23 cellular contexts compared by ENCODE assay signal in the genomic region with DNA sequence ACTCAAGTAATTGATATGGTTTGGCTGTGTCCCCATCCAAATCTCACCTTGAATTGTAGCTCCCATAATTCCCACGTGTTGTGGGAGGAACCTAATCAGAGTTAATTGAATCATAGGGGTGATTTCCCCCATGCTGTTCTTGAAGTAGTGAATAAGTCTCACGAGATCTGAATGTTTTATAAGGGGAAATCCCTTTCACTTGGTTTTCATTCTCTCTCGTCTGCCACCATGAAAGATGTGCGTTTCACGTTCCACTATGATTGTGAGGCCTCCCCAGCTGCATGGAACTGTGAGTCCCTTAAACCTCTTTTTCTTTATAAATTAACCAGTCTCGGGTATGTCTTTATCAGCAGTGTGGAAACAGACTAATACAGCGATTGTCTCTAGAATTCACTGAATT.
A peak's percentile ranks its signal among the peaks of the same experiment; 100 is the strongest.
DNase-seq lines count a peak whose midpoint lies in the region; ATAC-seq, FAIRE-seq and TF ChIP-seq lines count a peak whose summit lies in the region.
"Had no signal": no experiment of that assay in that cellular context is flagged by ENCODE, and none has a peak within 500 bp of the region (broad histone marks: within the 10 kb centered on the region; RNA-seq: fewer than 3 reads in every experiment).

No MANE protein-coding gene starts in this region.

- peak overlapping the region; percentile 83 for H2BK20ac ChIP-seq in IMR-90 (ENCODE audit: low read depth, low read length)

- no peaks in the 10 kb centered on the region for H3K27me3 Mint-ChIP-seq in activated T-cell treated with anti-CD3 and anti-CD28 coated beads, Interleukin-2, amount 50 U/mL, for 4 hours (ENCODE audit: low read depth)
- H3K27me3 Mint-ChIP-seq in stimulated activated memory B cell treated with anti-CD40 and anti-IgM and Interleukin-4, amounts not matched to agents 10 μg/mL and 1 μg/mL and 100 μg/mL, for 72 hours, result no peaks in the 10 kb centered on the region
- H3K27me3 Mint-ChIP-seq: activated naive CD4-positive, alpha-beta T cell treated with anti-CD3 and anti-CD28 coated beads, Interleukin-2, amount 50 U/mL, for 24 hours; naive thymus-derived CD8-positive, alpha-beta T cell had no signal

- ATAC-seq in activated T-cell treated with anti-CD3 and anti-CD28 coated beads, Interleukin-2, amount 50 U/mL, for 4 hours, result peak; percentile 73 to 83
- ATAC-seq in IMR-90 (ENCODE audit: low read depth), result peak; percentile 10; the same call in 1 of the 2 replicates
- ATAC-seq in stimulated activated memory B cell treated with anti-CD40 and anti-IgM and Interleukin-4, amounts not matched to agents 10 μg/mL and 1 μg/mL and 100 μg/mL, for 72 hours, result peak; percentile 53
- ATAC-seq: HCT116; naive thymus-derived CD8-positive, alpha-beta T cell; pancreas had no signal

- peak overlapping the region; percentile 15; the same call in 1 of the 3 replicates for H2BK15ac ChIP-seq in IMR-90 (ENCODE audit: low read depth, low read length)

- H2AK9ac ChIP-seq in IMR-90 (replicated peaks; ENCODE audit: low read depth, low read length, poor library complexity), result no peak overlapping the region

- peak overlapping the region; percentile 71 for H3K4ac ChIP-seq in IMR-90 (ENCODE audit: low read depth, low read length)

- H2AK5ac ChIP-seq in IMR-90 (ENCODE audit: low read depth, low read length), result peak overlapping the region; percentile 42; the same call in 1 of the 2 replicates

- H4K20me1 ChIP-seq in IMR-90 (ENCODE audit: insufficient read depth, low read length), result no peaks in the 10 kb centered on the region

- H3K79me1 ChIP-seq in IMR-90 (ENCODE audit: low read depth in 1 of 2, low read length in 2 of 2), result peaks cover 4 to 13% of the 10 kb centered on the region in 2 experiments; a peak in 3 of 4 replicates

- H4K5ac ChIP-seq in IMR-90 (ENCODE audit: low read depth, low read length), result peak overlapping the region; percentile 100

- BruUV-seq in IMR-90 (replicated peaks; lab: Mats Ljungman, UMichigan), result no TSS peak

- no peak overlapping the region for H3K9ac ChIP-seq in IMR-90 (ENCODE audit: low read depth, low read length)

- peaks cover 8% of the 10 kb centered on the region; the same call in 1 of the 2 replicates for H3K9me1 ChIP-seq in IMR-90 (ENCODE audit: insufficient read depth, low read length)

- H3K9me3 ChIP-seq in IMR-90 (ENCODE audit: control insufficient read depth, insufficient read depth, low read length), result no peaks in the 10 kb centered on the region
- H3K9me3 ChIP-seq: pancreas, thoracic aorta had no signal

- CTCF ChIA-PET in IMR-90 (lab: Yijun Ruan, JAX), result no interaction called here

- H3K56ac ChIP-seq in IMR-90 (ENCODE audit: extremely low read depth, insufficient read depth, low read length), result peak overlapping the region; percentile 17; the same call in 1 of the 2 replicates

- FAIRE-seq in bronchial epithelial cell (lab: Jason Lieb, UNC), result no peak
- FAIRE-seq: kidney, pancreas had no signal

- no peak for TF ChIP-seq POLR2A in IMR-90 (IDR thresholded peaks at IDR 0.05; ENCODE audit: low read depth, low read length)

- H2BK120ac ChIP-seq in IMR-90 (ENCODE audit: low read depth, low read length), result peak overlapping the region; percentile 73

- peak overlapping the region; percentile 83; the same call in 1 of the 2 replicates for H3K27ac ChIP-seq in IMR-90 (ENCODE audit: insufficient read depth, low read length)
- H3K27ac ChIP-seq: pancreas, thoracic aorta, WERI-Rb-1 had no signal

- no peaks in the 10 kb centered on the region for H3K36me3 Mint-ChIP-seq in activated T-cell treated with anti-CD3 and anti-CD28 coated beads, Interleukin-2, amount 50 U/mL, for 4 hours (ENCODE audit: insufficient read depth)
- peaks cover 19% of the 10 kb centered on the region for H3K36me3 Mint-ChIP-seq in stimulated activated memory B cell treated with anti-CD40 and anti-IgM and Interleukin-4, amounts not matched to agents 10 μg/mL and 1 μg/mL and 100 μg/mL, for 72 hours
- H3K36me3 Mint-ChIP-seq: naive thymus-derived CD8-positive, alpha-beta T cell had no signal

- H3K36me3 ChIP-seq in IMR-90 (ENCODE audit: control insufficient read depth, insufficient read depth, low read length), result no peaks in the 10 kb centered on the region
- H3K36me3 ChIP-seq in bronchial epithelial cell (ENCODE audit: control insufficient read depth, insufficient read depth, low read length), result no peaks in the 10 kb centered on the region
- H3K36me3 ChIP-seq: pancreas, thoracic aorta, WERI-Rb-1 had no signal

- H2AFZ ChIP-seq in IMR-90 (replicated peaks; ENCODE audit: low read length, poor library complexity), result no peak overlapping the region

- peak overlapping the region; percentile 69 for H3K27ac Mint-ChIP-seq in stimulated activated memory B cell treated with anti-CD40 and anti-IgM and Interleukin-4, amounts not matched to agents 10 μg/mL and 1 μg/mL and 100 μg/mL, for 72 hours
- H3K27ac Mint-ChIP-seq: T-helper 1 cell treated with Interleukin-12 subunit alpha and Interleukin-12 subunit beta and Interleukin-4 antibody, amounts not matched to agents 30 μg/mL and 1 μg/mL, for 36 hours had no signal

- no peak for TF ChIP-seq RAD21 in IMR-90 (IDR thresholded peaks at IDR 0.05; ENCODE audit: low read length)

- TF ChIP-seq CTCF in IMR-90 (conservative IDR thresholded peaks at IDR 0.05; ENCODE audit: low read depth, low read length), result no peak
- no peak for TF ChIP-seq CTCF in bronchial epithelial cell (IDR thresholded peaks at IDR 0.05; ENCODE audit: insufficient read depth, low read length, severe bottlenecking)

- peak overlapping the region; percentile 75 for H2BK5ac ChIP-seq in IMR-90 (ENCODE audit: low read depth, low read length, poor library complexity, severe bottlenecking)

- POLR2A ChIA-PET in IMR-90 (lab: Charles Lee; ENCODE audit: unreplicated experiment), result no interaction called here

- H3K4me3 ChIP-seq in IMR-90 (ENCODE audit: insufficient read depth, low read depth, low read length) (no peak overlapping the region), bronchial epithelial cell (ENCODE audit: low read depth, low read length) (no peak overlapping the region)
- H3K4me3 ChIP-seq: pancreas, thoracic aorta had no signal

- intact Hi-C loops in IMR-90 (cut with micrococcal nuclease), result loop anchor here (5.0 kb wide), 1 partner anchor 52 kb away; no protein-coding TSS in a partner anchor

- in situ Hi-C loops in IMR-90 (cut with MboI; ENCODE audit: low sequenced_read_pairs), result no loop called here

- dilution Hi-C loops in IMR-90 (cut with HindIII; ENCODE audit: low sequenced_read_pairs, unreplicated experiment), result no loop called here

- peak overlapping the region; percentile 7 to 62; a peak in 3 of 4 replicates for H4K8ac ChIP-seq in IMR-90 (ENCODE audit: low read depth in 2 of 2, low read length in 2 of 2)

- no peaks in the 10 kb centered on the region for H3K9me3 Mint-ChIP-seq in activated T-cell treated with anti-CD3 and anti-CD28 coated beads, Interleukin-2, amount 50 U/mL, for 4 hours
- no peaks in the 10 kb centered on the region for H3K9me3 Mint-ChIP-seq in stimulated activated memory B cell treated with anti-CD40 and anti-IgM and Interleukin-4, amounts not matched to agents 10 μg/mL and 1 μg/mL and 100 μg/mL, for 72 hours
- H3K9me3 Mint-ChIP-seq: naive thymus-derived CD8-positive, alpha-beta T cell; T-helper 1 cell treated with Interleukin-12 subunit alpha and Interleukin-12 subunit beta and Interleukin-4 antibody, amounts not matched to agents 30 μg/mL and 1 μg/mL, for 36 hours had no signal

- H3K4me3 Mint-ChIP-seq in activated T-cell treated with anti-CD3 and anti-CD28 coated beads, Interleukin-2, amount 50 U/mL, for 4 hours, result peak overlapping the region; percentile 30
- H3K4me3 Mint-ChIP-seq in stimulated activated memory B cell treated with anti-CD40 and anti-IgM and Interleukin-4, amounts not matched to agents 10 μg/mL and 1 μg/mL and 100 μg/mL, for 72 hours, result no peak overlapping the region
- H3K4me3 Mint-ChIP-seq: activated naive CD4-positive, alpha-beta T cell treated with anti-CD3 and anti-CD28 coated beads, Interleukin-2, amount 50 U/mL, for 24 hours; T-helper 1 cell treated with Interleukin-12 subunit alpha and Interleukin-12 subunit beta and Interleukin-4 antibody, amounts not matched to agents 30 μg/mL and 1 μg/mL, for 36 hours had no signal

- H3K23ac ChIP-seq in IMR-90 (ENCODE audit: low read depth, low read length), result peak overlapping the region; percentile 70; the same call in 1 of the 2 replicates

- peak overlapping the region; percentile 51; the same call in 1 of the 2 replicates for H3K4me2 ChIP-seq in IMR-90 (ENCODE audit: low read depth, low read length)

- H3K27me3 ChIP-seq in IMR-90 (ENCODE audit: control insufficient read depth, insufficient read depth, low read length) (no peaks in the 10 kb centered on the region), bronchial epithelial cell (ENCODE audit: control insufficient read depth, insufficient read depth, low read length) (no peaks in the 10 kb centered on the region)
- H3K27me3 ChIP-seq: pancreas had no signal

- H3K18ac ChIP-seq in IMR-90 (ENCODE audit: low read depth, low read length), result peak overlapping the region; percentile 89

- peaks cover 10% of the 10 kb centered on the region for H3K4me1 ChIP-seq in IMR-90 (ENCODE audit: control insufficient read depth, insufficient read depth, low read length)
- H3K4me1 ChIP-seq: pancreas had no signal

- no peak for DNase-seq in activated T-cell treated with anti-CD3 and anti-CD28 coated beads, Interleukin-2, amount 50 U/mL, for 4 hours
- DNase-seq in activated T-cell treated with anti-CD3 and anti-CD28 coated beads for 4 hours (no peak), IMR-90 (no peak), bronchial epithelial cell (ENCODE audit: low read depth) (peak; percentile 16), kidney glomerular epithelial cell (lab: John Stamatoyannopoulos, UW) (no peak), amygdala (lab: John Stamatoyannopoulos, UW) (no peak)
- no peak for DNase-seq in stimulated activated naive CD4-positive, alpha-beta T cell (lab: John Stamatoyannopoulos, UW)
- DNase-seq: activated CD8-positive, alpha-beta memory T cell treated with anti-CD3 and anti-CD28 coated beads, Interleukin-2, amount 50 U/mL, for 4 hours; DMS79; hippocampal formation; kidney; mammary epithelial cell; naive thymus-derived CD8-positive, alpha-beta T cell; NCI-H2107; NCI-H748 treated with DMSO at 0.1 percent for 48 hours; pancreas; Right ventricle myocardium superior; WERI-Rb-1 had no signal

- H3K4me1 Mint-ChIP-seq in activated T-cell treated with anti-CD3 and anti-CD28 coated beads, Interleukin-2, amount 50 U/mL, for 4 hours (ENCODE audit: low read depth), result peaks cover 32% of the 10 kb centered on the region
- peaks cover 13% of the 10 kb centered on the region for H3K4me1 Mint-ChIP-seq in stimulated activated memory B cell treated with anti-CD40 and anti-IgM and Interleukin-4, amounts not matched to agents 10 μg/mL and 1 μg/mL and 100 μg/mL, for 72 hours

- peak overlapping the region; percentile 68 for H4K91ac ChIP-seq in IMR-90 (ENCODE audit: insufficient read depth, low read depth, low read length)

- peak overlapping the region; percentile 62; the same call in 1 of the 2 replicates for H3K14ac ChIP-seq in IMR-90 (replicated peaks; ENCODE audit: low read depth, low read length)

- WGBS in IMR-90 (ENCODE audit: extremely low coverage in 2 of 2, insufficient read length in 1 of 2), 2 experiments, result 57% methylated on average over 1 of the region's 7 CpGs; no CpG with 5 or more reads in 1 of the 2 experiments

TF ChIP-seq in IMR-90, 13 proteins besides CTCF, POLR2A, EP300 and RAD21 (continues in another document):
- no peak for TF ChIP-seq FOS (IDR thresholded peaks at IDR 0.05; ENCODE audit: low read depth, low read length)
- TF ChIP-seq MAFK (IDR thresholded peaks at IDR 0.05; ENCODE audit: low read depth, low read length), result no peak

Comparison
In these comparisons a context has a peak if more than half of its experiments do, and no peak if none do; other contexts are left out.
1. ATAC-seq: peak in every context shown above with its lines; median percentile 78 in activated T-cell treated with anti-CD3 and anti-CD28 coated beads, Interleukin-2, amount 50 U/mL, for 4 hours; 53 in stimulated activated memory B cell treated with anti-CD40 and anti-IgM and Interleukin-4, amounts not matched to agents 10 μg/mL and 1 μg/mL and 100 μg/mL, for 72 hours; 10 in IMR-90.